In genomic region chr2:12046641-12047040, GRCh38 we compare ENCODE assay signal across 13 cellular contexts.
A peak's percentile ranks its signal among the peaks of the same experiment; 100 is the strongest.
DNase-seq lines count a peak whose midpoint lies in the region; ATAC-seq, FAIRE-seq and TF ChIP-seq lines count a peak whose summit lies in the region.
"Had no signal": no experiment of that assay in that cellular context is flagged by ENCODE, and none has a peak within 500 bp of the region (broad histone marks: within the 10 kb centered on the region; RNA-seq: fewer than 3 reads in every experiment).

No MANE protein-coding gene starts in this region.

- H3K27me3 ChIP-seq in lower lobe of right lung (ENCODE audit: low read depth) (no peaks in the 10 kb centered on the region), brain microvascular endothelial cell (replicated peaks) (no peaks in the 10 kb centered on the region)

- no peak for TF ChIP-seq RAD21 in A549 (conservative IDR thresholded peaks at IDR 0.05 in 1 of 2, IDR thresholded peaks at IDR 0.05 in 1 of 2)

- no peaks in the 10 kb centered on the region for H3K27me3 Mint-ChIP-seq in T-helper 17 cell
- H3K27me3 Mint-ChIP-seq: activated naive CD8-positive, alpha-beta T cell treated with anti-CD3 and anti-CD28 coated beads for 36 hours had no signal

- CTCF ChIA-PET in A549 (lab: Yijun Ruan, JAX), result interaction anchor here (0.6 to 2.0 kb wide), 2 partner anchors 11 to 18 kb away, joined by 3 to 4 read pairs; no protein-coding TSS in a partner anchor
- CTCF ChIA-PET in HEK293 (lab: Yijun Ruan, JAX), result no interaction called here

- H3K36me3 ChIP-seq in HEK293 (ENCODE audit: control insufficient read depth in 2 of 2, insufficient read depth in 1 of 2, low read length in 2 of 2), result no peaks in the 10 kb centered on the region
- H3K36me3 ChIP-seq in lower lobe of right lung, result no peaks in the 10 kb centered on the region
- no peaks in the 10 kb centered on the region for H3K36me3 ChIP-seq in brain microvascular endothelial cell (replicated peaks)

- no peak for TF ChIP-seq POLR2A in A549 (IDR thresholded peaks at IDR 0.05; ENCODE audit: low read length)

- H3K27ac Mint-ChIP-seq in T-helper 17 cell, result no peak overlapping the region
- H3K27ac Mint-ChIP-seq: activated naive CD8-positive, alpha-beta T cell treated with anti-CD3 and anti-CD28 coated beads for 36 hours had no signal

- peak overlapping the region; percentile 51 for H3K4me2 ChIP-seq in A549

- H3K4me1 ChIP-seq in A549 (peaks cover 15% of the 10 kb centered on the region), HEK293 (ENCODE audit: control insufficient read depth, insufficient read depth, low read length) (no peaks in the 10 kb centered on the region), lower lobe of right lung (no peaks in the 10 kb centered on the region)

- no peak for TF ChIP-seq CTCF in A549 (IDR thresholded peaks at IDR 0.05)
- no peak for TF ChIP-seq CTCF in HEK293 (tag by site-specific recombination; IDR thresholded peaks at IDR 0.05)
- TF ChIP-seq CTCF in lower lobe of right lung (IDR thresholded peaks at IDR 0.05), result no peak
- TF ChIP-seq CTCF in brain microvascular endothelial cell (IDR thresholded peaks at IDR 0.05; ENCODE audit: low read depth, low read length, missing control alignments), result no peak

- 23% methylated on average over 4 of the region's 4 CpGs for WGBS in A549 (ENCODE audit: missing lambda C conversion rate)

- H3K27ac ChIP-seq in A549, result no peak overlapping the region
- no peak overlapping the region for H3K27ac ChIP-seq in HEK293 (ENCODE audit: extremely low read depth, low read depth, low read length)
- H3K27ac ChIP-seq in lower lobe of right lung, result no peak overlapping the region
- H3K27ac ChIP-seq in brain microvascular endothelial cell, result no peak overlapping the region

- H3K9me3 ChIP-seq in A549 (0 out of 3 replicates have a peak, but pooled peaks cover 4% of the 10 kb centered on the region), HEK293 (ENCODE audit: control insufficient read depth, insufficient read depth, low read depth, low read length) (no peaks in the 10 kb centered on the region), T-helper 17 cell (ENCODE audit: control insufficient read depth, low read length, poor library complexity, severe bottlenecking) (no peaks in the 10 kb centered on the region), lower lobe of right lung (no peaks in the 10 kb centered on the region)

- DNase-seq in A549 (ENCODE audit: low read depth in 1 of 2, low spot score in 1 of 2) (no peak), T-helper 17 cell (no peak), iPS-NIHi11 (ENCODE audit: low spot score) (peak; percentile 17), lower lobe of right lung (no peak), brain microvascular endothelial cell (no peak), DMS153 (lab: John Stamatoyannopoulos, UW) (no peak)
- DNase-seq: activated naive CD8-positive, alpha-beta T cell treated with anti-CD3 and anti-CD28 coated beads for 36 hours; dermis blood vessel endothelial cell; mesenchymal stem cell; T-helper 2 cell had no signal

- H3K36me3 Mint-ChIP-seq in T-helper 17 cell (ENCODE audit: low read depth), result no peaks in the 10 kb centered on the region
- H3K36me3 Mint-ChIP-seq: activated naive CD8-positive, alpha-beta T cell treated with anti-CD3 and anti-CD28 coated beads for 36 hours had no signal

- FAIRE-seq in A549 (lab: Jason Lieb, UNC), result no peak
- FAIRE-seq: HepG2 had no signal

- in situ Hi-C loops in brain microvascular endothelial cell (cut with HindIII; ENCODE audit: low pct_ligation_motif_present, low sequenced_read_pairs), result no loop called here

- peaks cover 26% of the 10 kb centered on the region for H3K4me1 Mint-ChIP-seq in T-helper 17 cell

- ATAC-seq in A549 (no peak), T-helper 17 cell (no peak), lower lobe of right lung (no peak), HG02981 (IDR thresholded peaks at IDR 0.05; ENCODE audit: unreplicated experiment) (no peak)
- ATAC-seq: HepG2 had no signal

- H3K4me3 ChIP-seq in A549, result no peak overlapping the region
- H3K4me3 ChIP-seq in HEK293 (ENCODE audit: low read depth, low read length), result no peak overlapping the region
- H3K4me3 ChIP-seq in lower lobe of right lung, result no peak overlapping the region
- no peak overlapping the region for H3K4me3 ChIP-seq in brain microvascular endothelial cell (ENCODE audit: low read depth, low read length)

- peak overlapping the region; percentile 36 for H3K4me3 Mint-ChIP-seq in T-helper 17 cell
- H3K4me3 Mint-ChIP-seq: activated naive CD8-positive, alpha-beta T cell treated with anti-CD3 and anti-CD28 coated beads for 36 hours had no signal

- intact Hi-C loops in lower lobe of right lung (cut with DNase I), result no loop called here

- no peak for TF ChIP-seq EP300 in A549 (IDR thresholded peaks at IDR 0.05)

- POLR2A ChIA-PET in A549 (lab: Yijun Ruan, JAX) (no interaction called here), HEK293 (lab: Yijun Ruan, JAX) (interaction anchor here (0.5 kb wide), 1 partner anchor 16 kb away, joined by 3 read pairs; no protein-coding TSS in a partner anchor)

TF ChIP-seq in A549, 52 proteins besides CTCF, POLR2A, EP300 and RAD21:
- TF ChIP-seq FOSB (CRISPR knock-in tag; IDR thresholded peaks at IDR 0.05) (no peak), CEBPB (IDR thresholded peaks at IDR 0.05) (peak in 1 of 2 experiments; percentile 25; a peak in 1 of 4 replicates)

TF ChIP-seq in HEK293, 187 proteins besides CTCF, POLR2A, EP300 and RAD21:
- no peak for TF ChIP-seq PBX3 (CRISPR knock-in tag; IDR thresholded peaks at IDR 0.05)
- TF ChIP-seq SCRT2 (tag by site-specific recombination; IDR thresholded peaks at IDR 0.05), result 0 out of 2 replicates have a peak, but pooled peaks have one; percentile 23
